In genomic region chr1:59076612-59077011, GRCh38 we compare ENCODE assay signal across 11 cellular contexts.
DNase-seq lines count a peak whose midpoint lies in the region; ATAC-seq and TF ChIP-seq lines count a peak whose summit lies in the region.
"Had no signal": no experiment of that assay in that cellular context is flagged by ENCODE, and none has a peak within 500 bp of the region (broad histone marks: within the 10 kb centered on the region; RNA-seq: fewer than 3 reads in every experiment).

No MANE protein-coding gene starts in this region.

- no peak for ATAC-seq in stimulated activated naive CD8-positive, alpha-beta T cell treated with anti-CD3 and anti-CD28 coated beads, Interleukin-15, Interleukin-2, amounts not matched to agents 100 U/mL and 50 U/mL, for 24 hours

- intact Hi-C loops in A673 (cut with micrococcal nuclease; ENCODE audit: unreplicated experiment) (loop anchor here (5.0 to 10.0 kb wide), 2 partner anchors 188 to 294 kb away; partner anchors contain the start of gene JUN), ascending aorta (cut with DNase I) (no loop called here)

- POLR2A ChIA-PET in A673 (lab: Charles Lee; ENCODE audit: low non-redundant PET), result no interaction called here

- peak; percentile 45; the same call in 1 of the 2 replicates for TF ChIP-seq CTCF in A673 (conservative IDR thresholded peaks at IDR 0.05; ENCODE audit: low read depth, low read length)
- TF ChIP-seq CTCF in ascending aorta (IDR thresholded peaks at IDR 0.05), result peak in 2 of 3 experiments; percentile 6 to 23

- CTCF ChIA-PET in A673 (lab: Charles Lee), result interaction anchor here (0.5 to 0.6 kb wide), 2 partner anchors 356 to 592 kb away, joined by 3 to 7 read pairs; no protein-coding TSS in a partner anchor

- H3K9me3 ChIP-seq in A673 (ENCODE audit: low read depth, low read length, poor library complexity, severe bottlenecking), result no peaks in the 10 kb centered on the region
- no peaks in the 10 kb centered on the region for H3K9me3 ChIP-seq in HUES48 (ENCODE audit: control insufficient read depth, insufficient read depth, low read length)
- H3K9me3 ChIP-seq in ascending aorta, result no peaks in the 10 kb centered on the region
- H3K9me3 ChIP-seq in iPS-20b (ENCODE audit: insufficient read depth, low read depth, low read length), result no peaks in the 10 kb centered on the region
- H3K9me3 ChIP-seq: colonic mucosa had no signal

- no TSS peak for BruUV-seq in A673 (replicated peaks; lab: Mats Ljungman, UMichigan)

- no peaks in the 10 kb centered on the region for H3K36me3 ChIP-seq in A673 (ENCODE audit: insufficient read depth, low read length, poor library complexity, severe bottlenecking)
- H3K36me3 ChIP-seq in HUES48 (ENCODE audit: control insufficient read depth, insufficient read depth, low read length), result no peaks in the 10 kb centered on the region
- H3K36me3 ChIP-seq in ascending aorta, result no peaks in the 10 kb centered on the region
- H3K36me3 ChIP-seq in iPS-20b (ENCODE audit: insufficient read depth, low read depth, low read length), result no peaks in the 10 kb centered on the region
- H3K36me3 ChIP-seq: colonic mucosa had no signal

- DNase-seq in A673 (ENCODE audit: low spot score) (peak; percentile 23), ascending aorta (ENCODE audit: low spot score in 2 of 2) (no peak), NOMO-1 treated with dmso at 0.1 percent for 144 hours (lab: John Stamatoyannopoulos, UW; ENCODE audit: unreplicated experiment) (no peak), cortex of kidney (lab: John Stamatoyannopoulos, UW) (no peak)
- DNase-seq in stimulated activated naive CD8-positive, alpha-beta T cell treated with anti-CD3 and anti-CD28 coated beads, Interleukin-15, Interleukin-2, amounts not matched to agents 100 U/mL and 50 U/mL, for 24 hours, result no peak
- no peak for DNase-seq in activated CD4-positive, alpha-beta T cell treated with anti-CD3 and anti-CD28 coated beads for 48 hours
- DNase-seq: activated CD8-positive, alpha-beta memory T cell treated with anti-CD3 and anti-CD28 coated beads, Interleukin-2, amount 50 U/mL, for 48 hours; colonic mucosa; MM.1S had no signal

- no peak overlapping the region for H3K4me3 ChIP-seq in A673 (ENCODE audit: low read depth, low read length, poor library complexity, severe bottlenecking)
- H3K4me3 ChIP-seq in HUES48 (ENCODE audit: low read depth, low read length), result no peak overlapping the region
- H3K4me3 ChIP-seq in ascending aorta, result no peak overlapping the region
- H3K4me3 ChIP-seq in iPS-20b (ENCODE audit: low read length), result no peak overlapping the region
- H3K4me3 ChIP-seq: colonic mucosa had no signal

- peaks cover 22% of the 10 kb centered on the region for H3K27me3 ChIP-seq in A673 (replicated peaks; ENCODE audit: insufficient read depth, low read depth, low read length, poor library complexity)
- H3K27me3 ChIP-seq in HUES48 (ENCODE audit: control insufficient read depth, insufficient read depth, low read length), result no peaks in the 10 kb centered on the region
- H3K27me3 ChIP-seq in ascending aorta, result no peaks in the 10 kb centered on the region
- no peaks in the 10 kb centered on the region for H3K27me3 ChIP-seq in iPS-20b (ENCODE audit: insufficient read depth, low read length)
- H3K27me3 ChIP-seq: colonic mucosa had no signal

- H3K27ac ChIP-seq in A673 (ENCODE audit: low read depth, low read length, poor library complexity, severe bottlenecking) (no peak overlapping the region), HUES48 (ENCODE audit: low read depth, low read length) (peak overlapping the region; percentile 96), ascending aorta (no peak overlapping the region), iPS-20b (ENCODE audit: low read length) (peak overlapping the region; percentile 96)
- H3K27ac ChIP-seq: colonic mucosa had no signal

- H3K4me1 ChIP-seq in A673 (ENCODE audit: insufficient read depth, low read length, poor library complexity, severe bottlenecking) (peaks cover 30% of the 10 kb centered on the region), HUES48 (ENCODE audit: control insufficient read depth, insufficient read depth, low read length) (peaks cover 82% of the 10 kb centered on the region), ascending aorta (no peaks in the 10 kb centered on the region), iPS-20b (ENCODE audit: insufficient read depth, low read length) (peaks cover 64% of the 10 kb centered on the region)
- H3K4me1 ChIP-seq: colonic mucosa had no signal

- no peak overlapping the region for H3K9ac ChIP-seq in HUES48 (ENCODE audit: low read depth, low read length)
- peak overlapping the region; percentile 82; the same call in 1 of the 2 replicates for H3K9ac ChIP-seq in iPS-20b (ENCODE audit: low read depth, low read length)

Comparison
In these comparisons a context has a peak if more than half of its experiments do, and no peak if none do; other contexts are left out.
1. H3K27ac ChIP-seq: peak in HUES48 (single experiment) and iPS-20b (single experiment); none in A673 (single experiment) and ascending aorta (0 of 2).